In genomic region chr9:16180091-16180490, GRCh38 we compare ENCODE assay signal across 20 cellular contexts.
"Had no signal": no experiment of that assay in that cellular context is flagged by ENCODE, and none has a peak within 500 bp of the region (broad histone marks: within the 10 kb centered on the region; RNA-seq: fewer than 3 reads in every experiment).

No MANE protein-coding gene starts in this region.

- H3K36me3 ChIP-seq: spleen, suprapubic skin, vagina had no signal

- H3K27ac ChIP-seq: foreskin keratinocyte, spleen, suprapubic skin, vagina had no signal

- H3K9me3 ChIP-seq: spleen, suprapubic skin, vagina had no signal

- H3K4me3 ChIP-seq: lung, spleen, suprapubic skin, vagina had no signal

- H3K4me1 ChIP-seq: foreskin keratinocyte, spleen, suprapubic skin, vagina had no signal

- H3K27me3 ChIP-seq: foreskin keratinocyte, spleen, suprapubic skin, vagina had no signal

- DNase-seq: activated CD4-positive, alpha-beta T cell treated with anti-CD3 and anti-CD28 coated beads, Interleukin-2, amount 50 U/mL, for 48 hours; activated naive CD4-positive, alpha-beta T cell treated with Interleukin-2 at 50 U/mL for 16 hours; activated T-cell treated with anti-CD3 and anti-CD28 coated beads, Interleukin-2, amount 50 U/mL, for 1 hour; amniotic stem cell; effector memory CD8-positive, alpha-beta T cell; glutamatergic neuron; hippocampal formation; left cardiac atrium; nucleus accumbens; posterior cingulate gyrus; spleen; stimulated activated naive CD4-positive, alpha-beta T cell; SW 1271 had no signal

- ATAC-seq: effector memory CD8-positive, alpha-beta T cell; left cardiac atrium; WTC11 had no signal

- FAIRE-seq: islet of Langerhans, TTC549 had no signal
